ENCODE assay signal across 8 cellular contexts in the genomic region with DNA sequence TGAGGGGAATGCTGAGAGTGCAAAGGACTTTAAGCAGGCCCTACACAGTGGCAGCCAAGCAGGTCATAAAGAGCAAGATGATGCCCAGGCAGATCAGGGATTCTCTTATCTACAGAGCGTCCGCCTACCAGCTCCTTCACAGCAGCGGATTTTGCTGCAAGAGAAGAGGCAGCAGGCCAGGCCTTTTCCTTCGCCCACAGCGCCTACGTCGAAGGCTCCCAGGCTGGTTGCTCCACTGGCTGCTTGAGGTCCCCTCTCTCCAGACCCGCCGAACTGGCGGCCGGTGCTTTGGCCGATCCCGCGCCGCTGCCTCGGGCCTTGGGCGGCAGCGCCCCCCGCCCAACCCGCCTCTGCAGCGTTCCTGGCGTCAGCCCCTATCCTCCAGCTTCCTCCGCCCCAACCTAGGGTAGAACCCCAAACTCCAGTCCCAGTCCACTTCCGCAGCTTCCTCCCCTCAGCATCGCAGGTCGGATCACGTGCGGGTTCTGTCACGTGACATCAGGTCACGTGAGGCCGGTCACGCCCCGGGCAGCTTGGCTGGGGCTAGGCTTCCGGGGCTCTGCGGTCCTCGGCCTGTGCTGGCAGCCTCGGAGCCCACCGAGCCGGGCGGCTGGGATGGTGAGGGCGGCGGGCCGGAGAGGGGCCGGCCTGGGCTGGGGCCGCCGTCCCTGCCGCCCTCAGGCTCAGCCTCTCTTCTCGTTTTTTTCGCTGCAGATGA. TPM values are rescaled to one million over a fixed set of nuclear protein-coding genes. Genes with fewer than 3 reads are reported as not detected.
A peak's percentile ranks its signal among the peaks of the same experiment; 100 is the strongest.
DNase-seq lines count a peak whose midpoint lies in the region; ATAC-seq and TF ChIP-seq lines count a peak whose summit lies in the region.
"Not testable (repeated sequence)": the region's sequence is repeated elsewhere in the genome, so short reads cannot be mapped to it uniquely, and the experiment has no call there.

A gene with protein sequence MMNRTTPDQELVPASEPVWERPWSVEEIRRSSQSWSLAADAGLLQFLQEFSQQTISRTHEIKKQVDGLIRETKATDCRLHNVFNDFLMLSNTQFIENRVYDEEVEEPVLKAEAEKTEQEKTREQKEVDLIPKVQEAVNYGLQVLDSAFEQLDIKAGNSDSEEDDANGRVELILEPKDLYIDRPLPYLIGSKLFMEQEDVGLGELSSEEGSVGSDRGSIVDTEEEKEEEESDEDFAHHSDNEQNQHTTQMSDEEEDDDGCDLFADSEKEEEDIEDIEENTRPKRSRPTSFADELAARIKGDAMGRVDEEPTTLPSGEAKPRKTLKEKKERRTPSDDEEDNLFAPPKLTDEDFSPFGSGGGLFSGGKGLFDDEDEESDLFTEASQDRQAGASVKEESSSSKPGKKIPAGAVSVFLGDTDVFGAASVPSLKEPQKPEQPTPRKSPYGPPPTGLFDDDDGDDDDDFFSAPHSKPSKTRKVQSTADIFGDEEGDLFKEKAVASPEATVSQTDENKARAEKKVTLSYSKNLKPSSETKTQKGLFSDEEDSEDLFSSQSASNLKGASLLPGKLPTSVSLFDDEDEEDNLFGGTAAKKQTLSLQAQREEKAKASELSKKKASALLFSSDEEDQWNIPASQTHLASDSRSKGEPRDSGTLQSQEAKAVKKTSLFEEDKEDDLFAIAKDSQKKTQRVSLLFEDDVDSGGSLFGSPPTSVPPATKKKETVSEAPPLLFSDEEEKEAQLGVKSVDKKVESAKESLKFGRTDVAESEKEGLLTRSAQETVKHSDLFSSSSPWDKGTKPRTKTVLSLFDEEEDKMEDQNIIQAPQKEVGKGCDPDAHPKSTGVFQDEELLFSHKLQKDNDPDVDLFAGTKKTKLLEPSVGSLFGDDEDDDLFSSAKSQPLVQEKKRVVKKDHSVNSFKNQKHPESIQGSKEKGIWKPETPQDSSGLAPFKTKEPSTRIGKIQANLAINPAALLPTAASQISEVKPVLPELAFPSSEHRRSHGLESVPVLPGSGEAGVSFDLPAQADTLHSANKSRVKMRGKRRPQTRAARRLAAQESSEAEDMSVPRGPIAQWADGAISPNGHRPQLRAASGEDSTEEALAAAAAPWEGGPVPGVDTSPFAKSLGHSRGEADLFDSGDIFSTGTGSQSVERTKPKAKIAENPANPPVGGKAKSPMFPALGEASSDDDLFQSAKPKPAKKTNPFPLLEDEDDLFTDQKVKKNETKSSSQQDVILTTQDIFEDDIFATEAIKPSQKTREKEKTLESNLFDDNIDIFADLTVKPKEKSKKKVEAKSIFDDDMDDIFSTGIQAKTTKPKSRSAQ (N-terminal part only) (plus strand): TSS at position 564 of the 718 bp plus-strand sequence. CDS start 52 bp downstream, at position 616.

- H3K9me3 ChIP-seq in BE2C, colonic mucosa: not testable (repeated sequence)

- peak; percentile 86 for DNase-seq in BE2C
- peak; percentile 87 for DNase-seq in NCI-H748 (lab: John Stamatoyannopoulos, UW; ENCODE audit: unreplicated experiment)
- peak; percentile 98 for DNase-seq in activated CD4-positive, alpha-beta T cell treated with anti-CD3 and anti-CD28 coated beads, Interleukin-2, amount 50 U/mL, for 1 hour
- peak; percentile 92 for DNase-seq in colonic mucosa
- DNase-seq in kidney glomerular epithelial cell (lab: John Stamatoyannopoulos, UW) = peak; percentile 54
- DNase-seq in stimulated activated CD4-positive, alpha-beta T cell treated with anti-CD3 and anti-CD28 coated beads, Interleukin-15, amount 100 ng/mL, for 48 hours (ENCODE audit: low read depth in 2 of 2) = peak; percentile 91 to 94

- peak within 1 kb of the TSS; percentile 76 for H3K27ac ChIP-seq in colonic mucosa

- H3K27me3 ChIP-seq in BE2C, colonic mucosa: not testable (repeated sequence)

- not testable (repeated sequence) for TF ChIP-seq CTCF in BE2C (IDR thresholded peaks at IDR 0.05; ENCODE audit: low read depth, low read length); colonic mucosa (IDR thresholded peaks at IDR 0.05)

- not testable (repeated sequence) for H3K4me1 ChIP-seq in BE2C, colonic mucosa

- intact Hi-C loops in colonic mucosa (cut with DNase I) = not testable (repeated sequence)

- peak; percentile 97 for ATAC-seq in GM19324 (IDR thresholded peaks at IDR 0.05; ENCODE audit: low FRiP score, unreplicated experiment)
- peak; percentile 90 for ATAC-seq in HG03442 (IDR thresholded peaks at IDR 0.05; ENCODE audit: unreplicated experiment)

- H3K4me3 ChIP-seq in BE2C (ENCODE audit: low read depth, low read length) (peak within 1 kb of the TSS; percentile 62), colonic mucosa (peak within 1 kb of the TSS; percentile 87)

- H3K36me3 ChIP-seq in BE2C, colonic mucosa: not testable (repeated sequence)

- H3K9ac ChIP-seq in colonic mucosa (ENCODE audit: low read depth in 2 of 2, low read length in 2 of 2) = peak within 1 kb of the TSS; percentile 4 to 92

RNA-seq across cellular contexts. Expression of the gene that starts here (rescaled TPM):
- 7.3 TPM for polyA plus RNA-seq in BE2C (2012; ENCODE audit: insufficient read depth, insufficient read length, low read depth)
- total RNA-seq in colonic mucosa = 10 to 100 TPM; 41.2 to 68.5 TPM

Comparison
In these comparisons a context has a peak if more than half of its experiments do, and no peak if none do; other contexts are left out.
1. Peak in every context shown above with its lines: DNase-seq, ATAC-seq, H3K4me3 ChIP-seq and H3K27ac ChIP-seq.